ENCODE assay signal across 23 cellular contexts in genomic region chr10:71330789-71331404, GRCh38.
"Had no signal": no experiment of that assay in that cellular context is flagged by ENCODE, and none has a peak within 500 bp of the region (broad histone marks: within the 10 kb centered on the region; RNA-seq: fewer than 3 reads in every experiment).

No MANE protein-coding gene starts in this region.

- H3K27ac Mint-ChIP-seq: activated CD4-positive, alpha-beta memory T cell treated with anti-CD3 and anti-CD28 coated beads, Interleukin-2, amount 10 ng/mL, durations not matched to agents 7 days and 5 days; activated CD4-positive, alpha-beta T cell treated with anti-CD3 and anti-CD28 coated beads, Interleukin-2, amount 10 ng/mL, durations not matched to agents 7 days and 5 days; activated naive CD4-positive, alpha-beta T cell treated with anti-CD3 and anti-CD28 coated beads, Interleukin-2, amount 10 ng/mL, durations not matched to agents 7 days and 5 days; activated naive CD4-positive, alpha-beta T cell treated with anti-CD3 and anti-CD28 coated beads, Interleukin-2, amount 50 U/mL, for 72 hours; activated naive CD8-positive, alpha-beta T cell treated with anti-CD3 and anti-CD28 coated beads, Interleukin-2, amount 10 ng/mL, durations not matched to agents 7 days and 5 days; activated T-cell treated with anti-CD3 and anti-CD28 coated beads, Interleukin-2, amount 50 U/mL, for 24 hours; activated T-cell treated with anti-CD3 and anti-CD28 coated beads, Interleukin-2, amount 50 U/mL, for 72 hours; brain; endodermal cell had no signal

- H3K9me3 Mint-ChIP-seq: activated CD4-positive, alpha-beta memory T cell treated with anti-CD3 and anti-CD28 coated beads, Interleukin-2, amount 10 ng/mL, durations not matched to agents 7 days and 5 days; activated CD4-positive, alpha-beta T cell treated with anti-CD3 and anti-CD28 coated beads, Interleukin-2, amount 10 ng/mL, durations not matched to agents 7 days and 5 days; activated naive CD4-positive, alpha-beta T cell treated with anti-CD3 and anti-CD28 coated beads, Interleukin-2, amount 10 ng/mL, durations not matched to agents 7 days and 5 days; activated naive CD4-positive, alpha-beta T cell treated with anti-CD3 and anti-CD28 coated beads, Interleukin-2, amount 50 U/mL, for 72 hours; activated naive CD8-positive, alpha-beta T cell treated with anti-CD3 and anti-CD28 coated beads, Interleukin-2, amount 10 ng/mL, durations not matched to agents 7 days and 5 days; activated T-cell treated with anti-CD3 and anti-CD28 coated beads, Interleukin-2, amount 50 U/mL, for 24 hours; activated T-cell treated with anti-CD3 and anti-CD28 coated beads, Interleukin-2, amount 50 U/mL, for 72 hours; brain; endodermal cell had no signal

- DNase-seq: activated CD4-positive, alpha-beta memory T cell treated with anti-CD3 and anti-CD28 coated beads, Interleukin-2, amount 10 ng/mL, durations not matched to agents 7 days and 5 days; activated CD4-positive, alpha-beta T cell treated with anti-CD3 and anti-CD28 coated beads for 1 hour; activated CD4-positive, alpha-beta T cell treated with anti-CD3 and anti-CD28 coated beads for 4 hours; activated CD4-positive, alpha-beta T cell treated with anti-CD3 and anti-CD28 coated beads, Interleukin-2, amount 10 ng/mL, durations not matched to agents 7 days and 5 days; activated CD4-positive, alpha-beta T cell treated with anti-CD3 and anti-CD28 coated beads, Interleukin-2, amount 50 U/mL, for 4 hours; activated CD8-positive, alpha-beta memory T cell treated with anti-CD3 and anti-CD28 coated beads, Interleukin-2, amount 50 U/mL, for 48 hours; activated gamma-delta T cell; activated naive CD4-positive, alpha-beta T cell; activated naive CD4-positive, alpha-beta T cell treated with anti-CD3 and anti-CD28 coated beads, Interleukin-2, amount 10 ng/mL, durations not matched to agents 7 days and 5 days; activated naive CD8-positive, alpha-beta T cell treated with anti-CD3 and anti-CD28 coated beads, Interleukin-2, amount 10 ng/mL, durations not matched to agents 7 days and 5 days; activated T-cell treated with anti-CD3 and anti-CD28 coated beads for 4 hours; activated T-cell treated with anti-CD3 and anti-CD28 coated beads, Interleukin-2, amount 50 U/mL, for 24 hours; activated T-cell treated with anti-CD3 and anti-CD28 coated beads, Interleukin-2, amount 50 U/mL, for 72 hours; central memory CD4-positive, alpha-beta T cell; colonic mucosa; effector memory CD4-positive, alpha-beta T cell; endodermal cell; esophagus squamous epithelium; foreskin melanocyte; T-helper 2 cell had no signal

- H3K36me3 Mint-ChIP-seq: activated naive CD4-positive, alpha-beta T cell treated with anti-CD3 and anti-CD28 coated beads, Interleukin-2, amount 10 ng/mL, durations not matched to agents 7 days and 5 days; activated naive CD4-positive, alpha-beta T cell treated with anti-CD3 and anti-CD28 coated beads, Interleukin-2, amount 50 U/mL, for 72 hours; activated naive CD8-positive, alpha-beta T cell treated with anti-CD3 and anti-CD28 coated beads, Interleukin-2, amount 10 ng/mL, durations not matched to agents 7 days and 5 days had no signal

- ATAC-seq: activated naive CD4-positive, alpha-beta T cell treated with anti-CD3 and anti-CD28 coated beads, Interleukin-2, amount 50 U/mL, for 72 hours; activated T-cell treated with anti-CD3 and anti-CD28 coated beads, Interleukin-2, amount 50 U/mL, for 72 hours; gastroesophageal sphincter had no signal

- H3K27me3 Mint-ChIP-seq: activated CD4-positive, alpha-beta memory T cell treated with anti-CD3 and anti-CD28 coated beads, Interleukin-2, amount 10 ng/mL, durations not matched to agents 7 days and 5 days; activated CD4-positive, alpha-beta T cell treated with anti-CD3 and anti-CD28 coated beads, Interleukin-2, amount 10 ng/mL, durations not matched to agents 7 days and 5 days; activated naive CD4-positive, alpha-beta T cell treated with anti-CD3 and anti-CD28 coated beads, Interleukin-2, amount 10 ng/mL, durations not matched to agents 7 days and 5 days; activated naive CD8-positive, alpha-beta T cell treated with anti-CD3 and anti-CD28 coated beads, Interleukin-2, amount 10 ng/mL, durations not matched to agents 7 days and 5 days; activated T-cell treated with anti-CD3 and anti-CD28 coated beads, Interleukin-2, amount 50 U/mL, for 24 hours; brain had no signal

- H3K4me1 Mint-ChIP-seq: activated CD4-positive, alpha-beta memory T cell treated with anti-CD3 and anti-CD28 coated beads, Interleukin-2, amount 10 ng/mL, durations not matched to agents 7 days and 5 days; activated CD4-positive, alpha-beta T cell treated with anti-CD3 and anti-CD28 coated beads, Interleukin-2, amount 10 ng/mL, durations not matched to agents 7 days and 5 days; activated naive CD4-positive, alpha-beta T cell treated with anti-CD3 and anti-CD28 coated beads, Interleukin-2, amount 10 ng/mL, durations not matched to agents 7 days and 5 days; activated naive CD8-positive, alpha-beta T cell treated with anti-CD3 and anti-CD28 coated beads, Interleukin-2, amount 10 ng/mL, durations not matched to agents 7 days and 5 days; endodermal cell had no signal

- H3K4me3 Mint-ChIP-seq: activated CD4-positive, alpha-beta memory T cell treated with anti-CD3 and anti-CD28 coated beads, Interleukin-2, amount 10 ng/mL, durations not matched to agents 7 days and 5 days; activated CD4-positive, alpha-beta T cell treated with anti-CD3 and anti-CD28 coated beads, Interleukin-2, amount 10 ng/mL, durations not matched to agents 7 days and 5 days; activated naive CD4-positive, alpha-beta T cell treated with anti-CD3 and anti-CD28 coated beads, Interleukin-2, amount 10 ng/mL, durations not matched to agents 7 days and 5 days; activated naive CD8-positive, alpha-beta T cell treated with anti-CD3 and anti-CD28 coated beads, Interleukin-2, amount 10 ng/mL, durations not matched to agents 7 days and 5 days; activated T-cell treated with anti-CD3 and anti-CD28 coated beads, Interleukin-2, amount 50 U/mL, for 24 hours; activated T-cell treated with anti-CD3 and anti-CD28 coated beads, Interleukin-2, amount 50 U/mL, for 72 hours; brain; endodermal cell had no signal
